In genomic region chr13:110319774-110320509, GRCh38 we compare ENCODE assay signal across 1 cellular context.
TF ChIP-seq lines count a peak whose summit lies in the region.

No MANE protein-coding gene starts in this region.

TF ChIP-seq in HEK293, 187 proteins besides CTCF, POLR2A, EP300 and RAD21 (continued from another document and continues in another):
- TF ChIP-seq ZNF449 (tag by site-specific recombination; IDR thresholded peaks at IDR 0.05) (no peak), ZXDB (tag by site-specific recombination; IDR thresholded peaks at IDR 0.05) (no peak), ZFHX2 (tag by site-specific recombination; conservative IDR thresholded peaks at IDR 0.05) (no peak), ZNF394 (tag by site-specific recombination; IDR thresholded peaks at IDR 0.05; ENCODE audit: borderline replicate concordance) (no peak), ZEB2 (tag by site-specific recombination; IDR thresholded peaks at IDR 0.05) (no peak), PRDM6 (tag by site-specific recombination; IDR thresholded peaks at IDR 0.05) (peak; percentile 45; the same call in 1 of the 2 replicates), ZNF624 (tag by site-specific recombination; IDR thresholded peaks at IDR 0.05) (no peak), ZNF211 (tag by site-specific recombination; IDR thresholded peaks at IDR 0.05; ENCODE audit: low read depth) (no peak), ZNF174 (tag by site-specific recombination; IDR thresholded peaks at IDR 0.05) (no peak), ZNF146 (tag by site-specific recombination; IDR thresholded peaks at IDR 0.05) (no peak), HIC1 (tag by site-specific recombination; IDR thresholded peaks at IDR 0.05) (peak; percentile 95), ZNF157 (tag by site-specific recombination; IDR thresholded peaks at IDR 0.05) (no peak), ZNF202 (tag by site-specific recombination; IDR thresholded peaks at IDR 0.05; ENCODE audit: borderline replicate concordance) (no peak), ZBTB21 (tag by site-specific recombination; IDR thresholded peaks at IDR 0.05) (no peak), ZSCAN16 (tag by site-specific recombination; IDR thresholded peaks at IDR 0.05) (no peak), EGR2 (tag by site-specific recombination; IDR thresholded peaks at IDR 0.05; ENCODE audit: low read depth) (no peak), ZSCAN18 (tag by site-specific recombination; IDR thresholded peaks at IDR 0.05) (no peak), GFI1B (tag by site-specific recombination; IDR thresholded peaks at IDR 0.05) (peak; percentile 74; the same call in 1 of the 2 replicates)
- TF ChIP-seq, protein P1, sequence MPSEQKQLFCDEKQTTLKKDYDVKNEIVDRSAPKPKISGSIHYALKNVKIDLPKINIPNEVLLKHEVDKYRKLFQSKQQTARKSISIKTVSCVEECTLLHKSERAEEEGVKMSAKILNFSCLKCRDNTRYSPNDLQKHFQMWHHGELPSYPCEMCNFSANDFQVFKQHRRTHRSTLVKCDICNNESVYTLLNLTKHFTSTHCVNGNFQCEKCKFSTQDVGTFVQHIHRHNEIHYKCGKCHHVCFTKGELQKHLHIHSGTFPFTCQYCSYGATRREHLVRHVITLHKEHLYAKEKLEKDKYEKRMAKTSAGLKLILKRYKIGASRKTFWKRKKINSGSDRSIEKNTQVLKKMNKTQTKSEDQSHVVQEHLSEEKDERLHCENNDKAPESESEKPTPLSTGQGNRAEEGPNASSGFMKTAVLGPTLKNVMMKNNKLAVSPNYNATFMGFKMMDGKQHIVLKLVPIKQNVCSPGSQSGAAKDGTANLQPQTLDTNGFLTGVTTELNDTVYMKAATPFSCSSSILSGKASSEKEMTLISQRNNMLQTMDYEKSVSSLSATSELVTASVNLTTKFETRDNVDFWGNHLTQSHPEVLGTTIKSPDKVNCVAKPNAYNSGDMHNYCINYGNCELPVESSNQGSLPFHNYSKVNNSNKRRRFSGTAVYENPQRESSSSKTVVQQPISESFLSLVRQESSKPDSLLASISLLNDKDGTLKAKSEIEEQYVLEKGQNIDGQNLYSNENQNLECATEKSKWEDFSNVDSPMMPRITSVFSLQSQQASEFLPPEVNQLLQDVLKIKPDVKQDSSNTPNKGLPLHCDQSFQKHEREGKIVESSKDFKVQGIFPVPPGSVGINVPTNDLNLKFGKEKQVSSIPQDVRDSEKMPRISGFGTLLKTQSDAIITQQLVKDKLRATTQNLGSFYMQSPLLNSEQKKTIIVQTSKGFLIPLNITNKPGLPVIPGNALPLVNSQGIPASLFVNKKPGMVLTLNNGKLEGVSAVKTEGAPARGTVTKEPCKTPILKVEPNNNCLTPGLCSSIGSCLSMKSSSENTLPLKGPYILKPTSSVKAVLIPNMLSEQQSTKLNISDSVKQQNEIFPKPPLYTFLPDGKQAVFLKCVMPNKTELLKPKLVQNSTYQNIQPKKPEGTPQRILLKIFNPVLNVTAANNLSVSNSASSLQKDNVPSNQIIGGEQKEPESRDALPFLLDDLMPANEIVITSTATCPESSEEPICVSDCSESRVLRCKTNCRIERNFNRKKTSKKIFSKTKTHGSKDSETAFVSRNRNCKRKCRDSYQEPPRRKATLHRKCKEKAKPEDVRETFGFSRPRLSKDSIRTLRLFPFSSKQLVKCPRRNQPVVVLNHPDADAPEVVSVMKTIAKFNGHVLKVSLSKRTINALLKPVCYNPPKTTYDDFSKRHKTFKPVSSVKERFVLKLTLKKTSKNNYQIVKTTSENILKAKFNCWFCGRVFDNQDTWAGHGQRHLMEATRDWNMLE (tag by site-specific recombination; conservative IDR thresholded peaks at IDR 0.05; ENCODE audit: low read depth): no peak
- TF ChIP-seq, protein P2, sequence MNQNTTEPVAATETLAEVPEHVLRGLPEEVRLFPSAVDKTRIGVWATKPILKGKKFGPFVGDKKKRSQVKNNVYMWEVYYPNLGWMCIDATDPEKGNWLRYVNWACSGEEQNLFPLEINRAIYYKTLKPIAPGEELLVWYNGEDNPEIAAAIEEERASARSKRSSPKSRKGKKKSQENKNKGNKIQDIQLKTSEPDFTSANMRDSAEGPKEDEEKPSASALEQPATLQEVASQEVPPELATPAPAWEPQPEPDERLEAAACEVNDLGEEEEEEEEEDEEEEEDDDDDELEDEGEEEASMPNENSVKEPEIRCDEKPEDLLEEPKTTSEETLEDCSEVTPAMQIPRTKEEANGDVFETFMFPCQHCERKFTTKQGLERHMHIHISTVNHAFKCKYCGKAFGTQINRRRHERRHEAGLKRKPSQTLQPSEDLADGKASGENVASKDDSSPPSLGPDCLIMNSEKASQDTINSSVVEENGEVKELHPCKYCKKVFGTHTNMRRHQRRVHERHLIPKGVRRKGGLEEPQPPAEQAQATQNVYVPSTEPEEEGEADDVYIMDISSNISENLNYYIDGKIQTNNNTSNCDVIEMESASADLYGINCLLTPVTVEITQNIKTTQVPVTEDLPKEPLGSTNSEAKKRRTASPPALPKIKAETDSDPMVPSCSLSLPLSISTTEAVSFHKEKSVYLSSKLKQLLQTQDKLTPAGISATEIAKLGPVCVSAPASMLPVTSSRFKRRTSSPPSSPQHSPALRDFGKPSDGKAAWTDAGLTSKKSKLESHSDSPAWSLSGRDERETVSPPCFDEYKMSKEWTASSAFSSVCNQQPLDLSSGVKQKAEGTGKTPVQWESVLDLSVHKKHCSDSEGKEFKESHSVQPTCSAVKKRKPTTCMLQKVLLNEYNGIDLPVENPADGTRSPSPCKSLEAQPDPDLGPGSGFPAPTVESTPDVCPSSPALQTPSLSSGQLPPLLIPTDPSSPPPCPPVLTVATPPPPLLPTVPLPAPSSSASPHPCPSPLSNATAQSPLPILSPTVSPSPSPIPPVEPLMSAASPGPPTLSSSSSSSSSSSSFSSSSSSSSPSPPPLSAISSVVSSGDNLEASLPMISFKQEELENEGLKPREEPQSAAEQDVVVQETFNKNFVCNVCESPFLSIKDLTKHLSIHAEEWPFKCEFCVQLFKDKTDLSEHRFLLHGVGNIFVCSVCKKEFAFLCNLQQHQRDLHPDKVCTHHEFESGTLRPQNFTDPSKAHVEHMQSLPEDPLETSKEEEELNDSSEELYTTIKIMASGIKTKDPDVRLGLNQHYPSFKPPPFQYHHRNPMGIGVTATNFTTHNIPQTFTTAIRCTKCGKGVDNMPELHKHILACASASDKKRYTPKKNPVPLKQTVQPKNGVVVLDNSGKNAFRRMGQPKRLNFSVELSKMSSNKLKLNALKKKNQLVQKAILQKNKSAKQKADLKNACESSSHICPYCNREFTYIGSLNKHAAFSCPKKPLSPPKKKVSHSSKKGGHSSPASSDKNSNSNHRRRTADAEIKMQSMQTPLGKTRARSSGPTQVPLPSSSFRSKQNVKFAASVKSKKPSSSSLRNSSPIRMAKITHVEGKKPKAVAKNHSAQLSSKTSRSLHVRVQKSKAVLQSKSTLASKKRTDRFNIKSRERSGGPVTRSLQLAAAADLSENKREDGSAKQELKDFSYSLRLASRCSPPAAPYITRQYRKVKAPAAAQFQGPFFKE (tag by site-specific recombination; IDR thresholded peaks at IDR 0.05; ENCODE audit: borderline replicate concordance): no peak
- TF ChIP-seq, protein P3, sequence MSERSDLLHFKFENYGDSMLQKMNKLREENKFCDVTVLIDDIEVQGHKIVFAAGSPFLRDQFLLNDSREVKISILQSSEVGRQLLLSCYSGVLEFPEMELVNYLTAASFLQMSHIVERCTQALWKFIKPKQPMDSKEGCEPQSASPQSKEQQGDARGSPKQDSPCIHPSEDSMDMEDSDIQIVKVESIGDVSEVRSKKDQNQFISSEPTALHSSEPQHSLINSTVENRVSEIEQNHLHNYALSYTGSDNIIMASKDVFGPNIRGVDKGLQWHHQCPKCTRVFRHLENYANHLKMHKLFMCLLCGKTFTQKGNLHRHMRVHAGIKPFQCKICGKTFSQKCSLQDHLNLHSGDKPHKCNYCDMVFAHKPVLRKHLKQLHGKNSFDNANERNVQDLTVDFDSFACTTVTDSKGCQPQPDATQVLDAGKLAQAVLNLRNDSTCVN (tag by site-specific recombination; optimal IDR thresholded peaks at IDR 0.05): no peak
- TF ChIP-seq, protein P4, sequence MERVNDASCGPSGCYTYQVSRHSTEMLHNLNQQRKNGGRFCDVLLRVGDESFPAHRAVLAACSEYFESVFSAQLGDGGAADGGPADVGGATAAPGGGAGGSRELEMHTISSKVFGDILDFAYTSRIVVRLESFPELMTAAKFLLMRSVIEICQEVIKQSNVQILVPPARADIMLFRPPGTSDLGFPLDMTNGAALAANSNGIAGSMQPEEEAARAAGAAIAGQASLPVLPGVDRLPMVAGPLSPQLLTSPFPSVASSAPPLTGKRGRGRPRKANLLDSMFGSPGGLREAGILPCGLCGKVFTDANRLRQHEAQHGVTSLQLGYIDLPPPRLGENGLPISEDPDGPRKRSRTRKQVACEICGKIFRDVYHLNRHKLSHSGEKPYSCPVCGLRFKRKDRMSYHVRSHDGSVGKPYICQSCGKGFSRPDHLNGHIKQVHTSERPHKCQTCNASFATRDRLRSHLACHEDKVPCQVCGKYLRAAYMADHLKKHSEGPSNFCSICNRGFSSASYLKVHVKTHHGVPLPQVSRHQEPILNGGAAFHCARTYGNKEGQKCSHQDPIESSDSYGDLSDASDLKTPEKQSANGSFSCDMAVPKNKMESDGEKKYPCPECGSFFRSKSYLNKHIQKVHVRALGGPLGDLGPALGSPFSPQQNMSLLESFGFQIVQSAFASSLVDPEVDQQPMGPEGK (tag by site-specific recombination; IDR thresholded peaks at IDR 0.05): no peak
- TF ChIP-seq, protein P5, sequence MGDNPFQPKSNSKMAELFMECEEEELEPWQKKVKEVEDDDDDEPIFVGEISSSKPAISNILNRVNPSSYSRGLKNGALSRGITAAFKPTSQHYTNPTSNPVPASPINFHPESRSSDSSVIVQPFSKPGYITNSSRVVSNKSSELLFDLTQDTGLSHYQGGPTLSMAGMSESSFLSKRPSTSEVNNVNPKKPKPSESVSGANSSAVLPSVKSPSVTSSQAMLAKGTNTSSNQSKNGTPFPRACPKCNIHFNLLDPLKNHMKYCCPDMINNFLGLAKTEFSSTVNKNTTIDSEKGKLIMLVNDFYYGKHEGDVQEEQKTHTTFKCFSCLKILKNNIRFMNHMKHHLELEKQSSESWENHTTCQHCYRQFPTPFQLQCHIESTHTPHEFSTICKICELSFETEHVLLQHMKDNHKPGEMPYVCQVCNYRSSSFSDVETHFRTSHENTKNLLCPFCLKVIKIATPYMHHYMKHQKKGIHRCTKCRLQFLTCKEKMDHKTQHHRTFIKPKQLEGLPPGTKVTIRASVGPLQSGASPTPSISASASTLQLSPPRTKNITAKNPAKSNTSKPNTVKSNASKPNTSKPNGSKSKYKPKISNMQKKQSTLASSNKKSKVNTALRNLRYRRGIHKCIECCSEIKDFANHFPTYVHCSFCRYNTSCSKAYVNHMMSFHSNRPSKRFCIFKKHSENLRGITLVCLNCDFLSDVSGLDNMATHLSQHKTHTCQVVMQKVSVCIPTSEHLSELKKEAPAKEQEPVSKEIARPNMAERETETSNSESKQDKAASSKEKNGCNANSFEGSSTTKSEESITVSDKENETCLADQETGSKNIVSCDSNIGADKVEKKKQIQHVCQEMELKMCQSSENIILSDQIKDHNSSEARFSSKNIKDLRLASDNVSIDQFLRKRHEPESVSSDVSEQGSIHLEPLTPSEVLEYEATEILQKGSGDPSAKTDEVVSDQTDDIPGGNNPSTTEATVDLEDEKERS (tag by site-specific recombination; IDR thresholded peaks at IDR 0.05): no peak
- TF ChIP-seq, protein P6, sequence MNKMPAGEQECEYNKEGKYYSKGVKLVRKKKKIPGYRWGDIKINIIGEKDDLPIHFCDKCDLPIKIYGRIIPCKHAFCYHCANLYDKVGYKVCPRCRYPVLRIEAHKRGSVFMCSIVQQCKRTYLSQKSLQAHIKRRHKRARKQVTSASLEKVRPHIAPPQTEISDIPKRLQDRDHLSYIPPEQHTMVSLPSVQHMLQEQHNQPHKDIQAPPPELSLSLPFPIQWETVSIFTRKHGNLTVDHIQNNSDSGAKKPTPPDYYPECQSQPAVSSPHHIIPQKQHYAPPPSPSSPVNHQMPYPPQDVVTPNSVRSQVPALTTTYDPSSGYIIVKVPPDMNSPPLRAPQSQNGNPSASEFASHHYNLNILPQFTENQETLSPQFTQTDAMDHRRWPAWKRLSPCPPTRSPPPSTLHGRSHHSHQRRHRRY (tag by site-specific recombination; IDR thresholded peaks at IDR 0.05): no peak
